Comparison of ENCODE assay signal across 18 cellular contexts in the genomic region with DNA sequence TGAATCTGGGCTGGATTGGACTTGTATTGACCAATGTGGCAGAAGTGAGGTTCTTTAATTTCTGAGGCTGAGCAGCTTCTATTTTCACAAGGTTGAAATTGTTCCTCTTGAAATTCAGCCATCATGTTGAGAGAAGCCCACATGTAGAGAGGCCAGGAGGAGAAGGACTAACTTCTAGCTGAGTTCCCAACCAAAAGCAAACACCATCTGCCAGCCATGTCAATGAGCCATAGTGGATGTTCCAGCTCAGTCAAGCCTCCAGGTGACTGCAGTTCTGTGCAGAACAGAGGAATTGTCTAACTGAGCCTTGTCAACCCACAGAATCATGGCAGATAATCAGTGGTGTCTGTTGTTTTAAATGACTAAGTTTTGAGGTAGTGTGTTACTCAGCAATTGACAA.
A peak's percentile ranks its signal among the peaks of the same experiment; 100 is the strongest.
DNase-seq lines count a peak whose midpoint lies in the region; ATAC-seq, FAIRE-seq and TF ChIP-seq lines count a peak whose summit lies in the region.
"Had no signal": no experiment of that assay in that cellular context is flagged by ENCODE, and none has a peak within 500 bp of the region (broad histone marks: within the 10 kb centered on the region; RNA-seq: fewer than 3 reads in every experiment).

No MANE protein-coding gene starts in this region.

- H3K27me3 ChIP-seq in mammary epithelial cell (ENCODE audit: insufficient read depth, low read length) (no peaks in the 10 kb centered on the region), breast epithelium (no peaks in the 10 kb centered on the region), K562 (ENCODE audit: control insufficient read depth in 2 of 2, insufficient read depth in 2 of 2, low read length in 2 of 2) (no peaks in the 10 kb centered on the region), neural progenitor cell (no peaks in the 10 kb centered on the region)
- H3K27me3 ChIP-seq: BE2C had no signal

- H3K27ac ChIP-seq in mammary epithelial cell (ENCODE audit: insufficient read depth, low read depth, low read length), result no peak overlapping the region
- H3K27ac ChIP-seq in breast epithelium, result no peak overlapping the region
- no peak overlapping the region for H3K27ac ChIP-seq in K562 (ENCODE audit: extremely low read depth, low read depth, low read length)
- H3K27ac ChIP-seq in neural progenitor cell, result no peak overlapping the region

- H3K4me2 ChIP-seq in mammary epithelial cell (ENCODE audit: insufficient read depth, low read depth, low read length) (no peak overlapping the region), K562 (ENCODE audit: insufficient read depth, low read length) (no peak overlapping the region), neural progenitor cell (no peak overlapping the region)

- H3K9me3 Mint-ChIP-seq in neural progenitor cell, result no peaks in the 10 kb centered on the region
- H3K9me3 Mint-ChIP-seq: H9 had no signal

- no peaks in the 10 kb centered on the region for H3F3A ChIP-seq in neural progenitor cell (ENCODE audit: low read depth)

- H3K4me1 ChIP-seq in mammary epithelial cell (ENCODE audit: insufficient read depth, low read length), result no peaks in the 10 kb centered on the region
- H3K4me1 ChIP-seq in breast epithelium, result no peaks in the 10 kb centered on the region
- no peaks in the 10 kb centered on the region for H3K4me1 ChIP-seq in K562 (replicated peaks in 1 of 2; ENCODE audit: control insufficient read depth in 2 of 2, insufficient read depth in 2 of 2, low read length in 2 of 2)
- peaks cover 9% of the 10 kb centered on the region for H3K4me1 ChIP-seq in neural progenitor cell
- H3K4me1 ChIP-seq: BE2C had no signal

- POLR2A ChIA-PET in K562 (lab: Yijun Ruan, JAX), result interaction anchor here (0.5 to 1.2 kb wide), 6 partner anchors 9 to 420 kb away, joined by 3 read pairs; a partner anchor contains a TSS

- H3K36me3 ChIP-seq in mammary epithelial cell (ENCODE audit: insufficient read depth, low read length) (no peaks in the 10 kb centered on the region), breast epithelium (no peaks in the 10 kb centered on the region), K562 (ENCODE audit: control insufficient read depth, insufficient read depth, low read length) (no peaks in the 10 kb centered on the region), neural progenitor cell (no peaks in the 10 kb centered on the region)
- H3K36me3 ChIP-seq: BE2C had no signal

- TF ChIP-seq POLR2A in breast epithelium (IDR thresholded peaks at IDR 0.05) (no peak), K562 (conservative IDR thresholded peaks at IDR 0.05) (no peak)

- dilution Hi-C loops in mammary epithelial cell (cut with HindIII; ENCODE audit: low sequenced_read_pairs), result no loop called here

- no peaks in the 10 kb centered on the region for H3K36me3 Mint-ChIP-seq in neural progenitor cell
- H3K36me3 Mint-ChIP-seq: CD4-positive, CD25-positive, alpha-beta regulatory T cell; IgD-negative memory B cell had no signal

- H3K9me1 ChIP-seq in K562 (ENCODE audit: control insufficient read depth, insufficient read depth, low read length), result no peaks in the 10 kb centered on the region

- CTCF ChIA-PET in mammary epithelial cell (lab: Charles Lee; ENCODE audit: low non-redundant PET), result interaction anchor here (0.7 kb wide), 1 partner anchor 583 kb away, joined by 6 read pairs; no protein-coding TSS in a partner anchor
- CTCF ChIA-PET in K562 (lab: Yijun Ruan, JAX; ENCODE audit: low intra/inter-chr PET ratio), result interaction anchor here (0.5 kb wide), 1 partner anchor 392 kb away, joined by 3 read pairs; no protein-coding TSS in a partner anchor

- H3K27ac Mint-ChIP-seq in neural progenitor cell, result no peak overlapping the region
- H3K27ac Mint-ChIP-seq: H9, IgD-negative memory B cell had no signal

- peak; percentile 37; the same call in 1 of the 3 replicates for ATAC-seq in K562
- ATAC-seq in HG02938 (IDR thresholded peaks at IDR 0.05; ENCODE audit: unreplicated experiment), result no peak
- ATAC-seq: HepG2 had no signal

- no peak overlapping the region for H3K4me3 Mint-ChIP-seq in neural progenitor cell
- H3K4me3 Mint-ChIP-seq: CD4-positive, CD25-positive, alpha-beta regulatory T cell; CD8-positive, alpha-beta memory T cell; H9; IgD-negative memory B cell had no signal

- no peak overlapping the region for H2AFZ ChIP-seq in mammary epithelial cell (ENCODE audit: low read depth, low read length)
- H2AFZ ChIP-seq in K562 (ENCODE audit: low read depth, low read length), result no peak overlapping the region
- H2AFZ ChIP-seq in neural progenitor cell (replicated peaks), result no peak overlapping the region

- peaks cover 3% of the 10 kb centered on the region for H3K27me3 Mint-ChIP-seq in neural progenitor cell (ENCODE audit: insufficient read depth, low read depth)
- H3K27me3 Mint-ChIP-seq: CD4-positive, CD25-positive, alpha-beta regulatory T cell; IgD-negative memory B cell had no signal

- in situ Hi-C loops in mammary epithelial cell (cut with MboI; ENCODE audit: low sequenced_read_pairs in 2 of 2), result no loop called here
- in situ Hi-C loops in K562 (cut with MboI), result no loop called here

- no peak for TF ChIP-seq CTCF in mammary epithelial cell (conservative IDR thresholded peaks at IDR 0.05 in 1 of 2, IDR thresholded peaks at IDR 0.05 in 1 of 2; ENCODE audit: extremely low read depth in 1 of 2, insufficient read depth in 1 of 2, low read depth in 1 of 2, low read length in 2 of 2)
- TF ChIP-seq CTCF in breast epithelium (IDR thresholded peaks at IDR 0.05), result no peak
- no peak for TF ChIP-seq CTCF in K562 (IDR thresholded peaks at IDR 0.05 in 2 of 3, conservative IDR thresholded peaks at IDR 0.05 in 1 of 3; ENCODE audit: insufficient read depth in 2 of 3, low read depth in 1 of 3, low read length in 3 of 3)
- no peak for TF ChIP-seq CTCF in neural progenitor cell (IDR thresholded peaks at IDR 0.05)

- no peak for TF ChIP-seq RAD21 in K562 (CRISPR knock-in tag; conservative IDR thresholded peaks at IDR 0.05 in 1 of 2, IDR thresholded peaks at IDR 0.05 in 1 of 2)

- H3K4me1 Mint-ChIP-seq in neural progenitor cell, result peaks cover 13% of the 10 kb centered on the region
- H3K4me1 Mint-ChIP-seq: CD8-positive, alpha-beta memory T cell; IgD-negative memory B cell had no signal

- no peaks in the 10 kb centered on the region for H3K79me2 ChIP-seq in mammary epithelial cell (ENCODE audit: insufficient read depth, low read length)
- H3K79me2 ChIP-seq in K562 (ENCODE audit: control insufficient read depth, insufficient read depth, low read length), result no peaks in the 10 kb centered on the region
- no peaks in the 10 kb centered on the region for H3K79me2 ChIP-seq in neural progenitor cell (ENCODE audit: low read depth)

- no peaks in the 10 kb centered on the region for H3K9me3 ChIP-seq in mammary epithelial cell (replicated peaks; ENCODE audit: insufficient read depth, low read length)
- H3K9me3 ChIP-seq in breast epithelium, result no peaks in the 10 kb centered on the region
- H3K9me3 ChIP-seq in K562 (replicated peaks; ENCODE audit: control insufficient read depth, insufficient read depth, low read depth, low read length), result no peaks in the 10 kb centered on the region
- H3K9me3 ChIP-seq in neural progenitor cell (ENCODE audit: low read depth), result no peaks in the 10 kb centered on the region
- H3K9me3 ChIP-seq: BE2C had no signal

- FAIRE-seq in K562 (lab: Jason Lieb, UNC), result no peak
- FAIRE-seq: H1, HepG2 had no signal

- BruUV-seq in mammary epithelial cell (replicated peaks; lab: Mats Ljungman, UMichigan), result no TSS peak
- BruUV-seq in K562 (replicated peaks; lab: Mats Ljungman, UMichigan), result no TSS peak

- no peak for TF ChIP-seq EP300 in K562 (IDR thresholded peaks at IDR 0.05; ENCODE audit: low read length)

- H4K20me1 ChIP-seq in mammary epithelial cell (ENCODE audit: insufficient read depth, low read length) (no peaks in the 10 kb centered on the region), K562 (replicated peaks; ENCODE audit: control insufficient read depth, insufficient read depth, low read length) (no peaks in the 10 kb centered on the region), neural progenitor cell (ENCODE audit: low read depth) (no peaks in the 10 kb centered on the region)

- H3K4me3 ChIP-seq in mammary epithelial cell (replicated peaks in 1 of 3; ENCODE audit: insufficient read depth in 1 of 3, low read depth in 2 of 3, low read length in 3 of 3), result no peak overlapping the region
- no peak overlapping the region for H3K4me3 ChIP-seq in breast epithelium
- no peak overlapping the region for H3K4me3 ChIP-seq in K562
- H3K4me3 ChIP-seq in neural progenitor cell, result no peak overlapping the region

- intact Hi-C loops in mammary epithelial cell (cut with micrococcal nuclease) (no loop called here), breast epithelium (cut with DNase I; ENCODE audit: low total_unique reads) (no loop called here), K562 (cut with micrococcal nuclease) (loop anchor here (5.0 kb wide), 1 partner anchor 84 kb away; no protein-coding TSS in a partner anchor)

- H3K9ac ChIP-seq in mammary epithelial cell (ENCODE audit: insufficient read depth, low read length) (no peak overlapping the region), K562 (ENCODE audit: insufficient read depth in 1 of 2, low read depth in 2 of 2, low read length in 2 of 2) (no peak overlapping the region), neural progenitor cell (no peak overlapping the region)

- DNase-seq in mammary epithelial cell (peak; percentile 17), breast epithelium (ENCODE audit: low spot score in 2 of 2) (no peak), NCI-H1694 treated with DMSO at 0.1 percent for 48 hours (lab: John Stamatoyannopoulos, UW) (peak; percentile 41), K562 (ENCODE audit: extremely low read depth in 1 of 4, low spot score in 3 of 4) (no peak), GOT3 (lab: John Stamatoyannopoulos, UW) (no peak), neural progenitor cell (ENCODE audit: low spot score) (no peak)
- DNase-seq: BE2C; CD4-positive, CD25-positive, alpha-beta regulatory T cell; CD8-positive, alpha-beta memory T cell; COR-L47; DMS153; DMS79; GF-D8; H9 had no signal

Comparison
In these comparisons a context has a peak if more than half of its experiments do, and no peak if none do; other contexts are left out.
1. DNase-seq: peak in mammary epithelial cell (single experiment) and NCI-H1694 treated with DMSO at 0.1 percent for 48 hours (single experiment); none in breast epithelium (0 of 2), K562 (0 of 4), GOT3 (single experiment) and neural progenitor cell (single experiment).